Comparison of ENCODE assay signal across 8 cellular contexts in the genomic region with DNA sequence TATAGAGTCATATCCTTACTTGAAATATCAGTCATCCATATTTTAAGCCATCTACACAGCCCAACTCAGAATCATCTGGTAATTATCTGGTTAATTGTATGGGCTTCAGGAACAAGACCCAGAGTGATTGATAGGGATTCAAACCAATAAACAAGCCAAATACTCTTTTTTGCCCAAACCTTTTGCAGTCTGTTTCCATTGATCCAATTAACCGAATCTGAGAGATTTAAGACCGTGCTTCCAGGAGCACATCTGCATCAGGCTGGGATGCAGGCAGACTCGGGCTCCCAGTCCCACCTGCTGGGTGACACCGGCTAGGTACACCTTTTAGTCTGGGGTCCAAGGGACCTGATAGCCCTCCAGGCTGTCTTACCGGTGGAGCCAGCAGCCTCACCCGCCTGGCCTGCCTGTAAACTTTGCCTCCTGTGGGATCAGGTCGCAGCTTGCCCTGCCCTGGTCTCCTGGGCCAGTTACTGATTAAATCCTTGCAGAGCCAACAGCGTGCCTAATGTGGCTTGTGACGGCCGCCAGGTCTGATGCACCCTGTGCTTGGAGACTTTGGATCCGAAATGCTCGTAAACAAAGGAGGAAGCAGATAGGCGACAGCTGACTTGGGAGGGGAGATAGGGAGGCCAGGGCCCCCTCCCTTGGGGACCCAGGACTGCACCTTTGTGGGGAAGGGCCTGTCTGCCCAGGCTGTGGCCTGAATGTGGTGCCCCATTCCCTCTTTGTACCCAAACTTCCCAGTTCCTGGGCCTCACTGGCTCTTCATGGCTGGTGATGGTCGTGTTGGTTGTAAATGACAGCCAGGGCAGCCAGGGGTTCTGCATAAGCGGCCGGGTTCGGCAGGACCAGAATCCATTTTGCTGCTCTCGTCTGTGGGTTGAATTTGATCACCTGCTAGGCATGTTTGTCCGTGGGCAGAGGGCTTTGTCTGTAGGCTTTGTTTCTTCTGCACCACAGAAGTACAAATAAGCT. TPM values are rescaled to one million over a fixed set of nuclear protein-coding genes. Genes with fewer than 3 reads are reported as not detected.
DNase-seq lines count a peak whose midpoint lies in the region; ATAC-seq and TF ChIP-seq lines count a peak whose summit lies in the region.

No MANE protein-coding gene starts in this region.

- no peaks in the 10 kb centered on the region for H3K27me3 ChIP-seq in CD4-positive, alpha-beta memory T cell (ENCODE audit: insufficient read depth, low read length)
- no peaks in the 10 kb centered on the region for H3K27me3 ChIP-seq in naive thymus-derived CD4-positive, alpha-beta T cell (ENCODE audit: control insufficient read depth in 2 of 2, insufficient read depth in 2 of 2, low read length in 2 of 2)

- peaks cover 48 to 81% (median 66%) of the 10 kb centered on the region in 4 donors for H3K4me1 Mint-ChIP-seq in CD4-positive, alpha-beta memory T cell
- H3K4me1 Mint-ChIP-seq in dendritic cell treated with granulocyte-macrophage colony-stimulating factor and Interleukin-4, amounts not matched to agents 40 ng/mL and 50 ng/mL, for 4 days (ENCODE audit: low read depth) = peaks cover 82% of the 10 kb centered on the region
- H3K4me1 Mint-ChIP-seq in naive thymus-derived CD4-positive, alpha-beta T cell = peaks cover 47 to 79% (median 78%) of the 10 kb centered on the region in 7 donors

- H3K36me3 ChIP-seq in CD4-positive, alpha-beta memory T cell (ENCODE audit: insufficient read depth, low read length) = no peaks in the 10 kb centered on the region
- H3K36me3 ChIP-seq in naive thymus-derived CD4-positive, alpha-beta T cell (ENCODE audit: control insufficient read depth in 2 of 3, insufficient read depth in 3 of 3, low read length in 3 of 3) = no peaks in the 10 kb centered on the region

- TF ChIP-seq CTCF in LNCaP clone FGC (IDR thresholded peaks at IDR 0.05; ENCODE audit: control insufficient read depth, extremely low read depth, insufficient read depth) = no peak

- POLR2A ChIA-PET in CD4-positive, alpha-beta memory T cell (lab: Charles Lee; ENCODE audit: partially characterized antibody) = interaction anchor here (4.3 kb wide), 1 partner anchor 22 kb away, joined by 22 read pairs; no protein-coding TSS in a partner anchor
- POLR2A ChIA-PET in naive thymus-derived CD4-positive, alpha-beta T cell (lab: Charles Lee) = interaction anchor here (1.2 kb wide), 1 partner anchor 22 kb away, joined by 4 read pairs; no protein-coding TSS in a partner anchor

- H3K27me3 Mint-ChIP-seq in CD4-positive, alpha-beta memory T cell = no peaks in the 10 kb centered on the region
- H3K27me3 Mint-ChIP-seq in dendritic cell treated with granulocyte-macrophage colony-stimulating factor and Interleukin-4, amounts not matched to agents 40 ng/mL and 50 ng/mL, for 4 days = peaks cover 3% of the 10 kb centered on the region
- H3K27me3 Mint-ChIP-seq in naive thymus-derived CD4-positive, alpha-beta T cell = peaks cover 0 to 5% (median 0%) of the 10 kb centered on the region in 5 donors

- no peak for ATAC-seq in naive thymus-derived CD4-positive, alpha-beta T cell
- ATAC-seq in GM19351 (IDR thresholded peaks at IDR 0.05; ENCODE audit: unreplicated experiment) (no peak), GM19467 (IDR thresholded peaks at IDR 0.05; ENCODE audit: unreplicated experiment) (no peak), GM19035 (IDR thresholded peaks at IDR 0.05; ENCODE audit: unreplicated experiment) (no peak)

- peaks cover 4 to 20% of the 10 kb centered on the region in 2 donors for H3K36me3 Mint-ChIP-seq in CD4-positive, alpha-beta memory T cell
- H3K36me3 Mint-ChIP-seq in dendritic cell treated with granulocyte-macrophage colony-stimulating factor and Interleukin-4, amounts not matched to agents 40 ng/mL and 50 ng/mL, for 4 days (ENCODE audit: low read depth) = peaks cover 63% of the 10 kb centered on the region
- H3K36me3 Mint-ChIP-seq in naive thymus-derived CD4-positive, alpha-beta T cell = peaks cover 0 to 21% (median 0%) of the 10 kb centered on the region in 5 donors

- peak overlapping the region in 6 of 8 donors; percentile 11 to 71 (median 42) for H3K4me3 Mint-ChIP-seq in CD4-positive, alpha-beta memory T cell
- peak overlapping the region; percentile 100 for H3K4me3 Mint-ChIP-seq in dendritic cell treated with granulocyte-macrophage colony-stimulating factor and Interleukin-4, amounts not matched to agents 40 ng/mL and 50 ng/mL, for 4 days
- H3K4me3 Mint-ChIP-seq in naive thymus-derived CD4-positive, alpha-beta T cell = peak overlapping the region; percentile 25 to 94 (median 70)

- DNase-seq in CD4-positive, alpha-beta memory T cell = no peak
- DNase-seq in LNCaP clone FGC (ENCODE audit: low read depth) = peak; percentile 76
- no peak for DNase-seq in naive thymus-derived CD4-positive, alpha-beta T cell
- no peak for DNase-seq in AG08395 (ENCODE audit: low spot score)

- no peaks in the 10 kb centered on the region for H3K9me3 ChIP-seq in CD4-positive, alpha-beta memory T cell (ENCODE audit: control insufficient read depth in 1 of 2, low read length in 2 of 2)
- H3K9me3 ChIP-seq in naive thymus-derived CD4-positive, alpha-beta T cell (ENCODE audit: control insufficient read depth in 2 of 3, low read length in 3 of 3) = no peaks in the 10 kb centered on the region

- no peak overlapping the region for H3K4me3 ChIP-seq in CD4-positive, alpha-beta memory T cell (ENCODE audit: low read length in 2 of 2)
- peak overlapping the region; percentile 79 for H3K4me3 ChIP-seq in LNCaP clone FGC (ENCODE audit: low read depth, low read length)
- no peak overlapping the region for H3K4me3 ChIP-seq in naive thymus-derived CD4-positive, alpha-beta T cell (ENCODE audit: low read length)

- intact Hi-C loops in CD4-positive, alpha-beta memory T cell (cut with micrococcal nuclease) = no loop called here
- intact Hi-C loops in dendritic cell treated with granulocyte-macrophage colony-stimulating factor and Interleukin-4, amounts not matched to agents 40 ng/mL and 50 ng/mL, for 4 days (cut with micrococcal nuclease) = loop anchor here (5.0 kb wide), 2 partner anchors 34 to 74 kb away; no protein-coding TSS in a partner anchor
- intact Hi-C loops in naive thymus-derived CD4-positive, alpha-beta T cell (cut with micrococcal nuclease) = loop anchor here (5.0 to 10.0 kb wide), 7 partner anchors 34 to 644 kb away; a partner anchor contains a TSS

- peaks cover 76% of the 10 kb centered on the region for H3K4me1 ChIP-seq in CD4-positive, alpha-beta memory T cell (ENCODE audit: insufficient read depth, low read length)
- peaks cover 31 to 57% of the 10 kb centered on the region in 2 donors for H3K4me1 ChIP-seq in naive thymus-derived CD4-positive, alpha-beta T cell (ENCODE audit: control insufficient read depth in 2 of 2, insufficient read depth in 2 of 2, low read length in 2 of 2)

- peak overlapping the region; percentile 38 to 96 (median 75) for H3K27ac Mint-ChIP-seq in CD4-positive, alpha-beta memory T cell
- H3K27ac Mint-ChIP-seq in dendritic cell treated with granulocyte-macrophage colony-stimulating factor and Interleukin-4, amounts not matched to agents 40 ng/mL and 50 ng/mL, for 4 days = peak overlapping the region; percentile 90
- H3K27ac Mint-ChIP-seq in naive thymus-derived CD4-positive, alpha-beta T cell = peak overlapping the region; percentile 13 to 93 (median 83)

- peaks cover 0 to 6% (median 1%) of the 10 kb centered on the region in 8 donors for H3K9me3 Mint-ChIP-seq in CD4-positive, alpha-beta memory T cell
- no peaks in the 10 kb centered on the region for H3K9me3 Mint-ChIP-seq in dendritic cell treated with granulocyte-macrophage colony-stimulating factor and Interleukin-4, amounts not matched to agents 40 ng/mL and 50 ng/mL, for 4 days
- H3K9me3 Mint-ChIP-seq in naive thymus-derived CD4-positive, alpha-beta T cell = peaks cover 0 to 6% (median 0%) of the 10 kb centered on the region in 11 donors

- H3K27ac ChIP-seq in CD4-positive, alpha-beta memory T cell (ENCODE audit: low read depth, low read length) = no peak overlapping the region
- peak overlapping the region; percentile 35 for H3K27ac ChIP-seq in naive thymus-derived CD4-positive, alpha-beta T cell (ENCODE audit: low read depth, low read length)

- CTCF ChIA-PET in CD4-positive, alpha-beta memory T cell (lab: Charles Lee; ENCODE audit: partially characterized antibody) = interaction anchor here (0.8 kb wide), 1 partner anchor 17 kb away, joined by 3 read pairs; no protein-coding TSS in a partner anchor
- CTCF ChIA-PET in naive thymus-derived CD4-positive, alpha-beta T cell (lab: Charles Lee) = interaction anchor here (1.1 kb wide), 1 partner anchor 10 kb away, joined by 3 read pairs; no protein-coding TSS in a partner anchor

RNA-seq across cellular contexts. Expression of a gene that starts 3.8 kb away (rescaled TPM):
- 10 to 100 TPM; 33.2 to 36.4 TPM for total RNA-seq in CD4-positive, alpha-beta memory T cell
- polyA plus RNA-seq in CD4-positive, alpha-beta memory T cell = under 1 TPM in 1 of 2 donors, not detected in 1; 0.84 TPM
- total RNA-seq in naive thymus-derived CD4-positive, alpha-beta T cell = 10 to 100 TPM; 28.9 to 75.4 (median 38.2) TPM
- polyA plus RNA-seq in naive thymus-derived CD4-positive, alpha-beta T cell = under 1 TPM; 0.66 to 0.92 TPM

Comparison
In these comparisons a context has a peak if more than half of its experiments do, and no peak if none do; other contexts are left out.
1. H3K4me3 Mint-ChIP-seq: peak in every context shown above with its lines; median percentile 100 in dendritic cell treated with granulocyte-macrophage colony-stimulating factor and Interleukin-4, amounts not matched to agents 40 ng/mL and 50 ng/mL, for 4 days; 70 in naive thymus-derived CD4-positive, alpha-beta T cell; 42 in CD4-positive, alpha-beta memory T cell.